ENCODE assay signal across 19 cellular contexts in genomic region chrX:48181882-48182281, GRCh38. TPM values are rescaled to one million over a fixed set of nuclear protein-coding genes. Genes with fewer than 3 reads are reported as not detected.
"Had no signal": no experiment of that assay in that cellular context is flagged by ENCODE, and none has a peak within 500 bp of the region (broad histone marks: within the 10 kb centered on the region; RNA-seq: fewer than 3 reads in every experiment).

No MANE protein-coding gene starts in this region.

RNA-seq across cellular contexts. Expression of gene SSX5, which starts 14.7 kb away (rescaled TPM):
- total RNA-seq: activated B cell treated with CpG ODN at 0.5 μM for 24 hours; activated CD4-positive, alpha-beta memory T cell treated with anti-CD3 and anti-CD28 coated beads for 36 hours; activated CD4-positive, alpha-beta T cell treated with anti-CD3 and anti-CD28 coated beads, Interleukin-2, amount 10 ng/mL, durations not matched to agents 24 days and 14 days; activated CD8-positive, alpha-beta memory T cell treated with anti-CD3 and anti-CD28 coated beads for 36 hours; activated CD8-positive, alpha-beta T cell treated with anti-CD3 and anti-CD28 coated beads for 36 hours; activated naive CD4-positive, alpha-beta T cell treated with anti-CD3 and anti-CD28 coated beads for 36 hours; activated naive CD4-positive, alpha-beta T cell treated with anti-CD3 and anti-CD28 coated beads, Interleukin-2, amount 50 U/mL, for 72 hours; activated naive CD8-positive, alpha-beta T cell treated with anti-CD3 and anti-CD28 coated beads for 36 hours; activated T-cell treated with anti-CD3 and anti-CD28 coated beads, Interleukin-2, amount 50 U/mL, for 4 hours; activated T-cell treated with anti-CD3 and anti-CD28 coated beads, Interleukin-2, amount 50 U/mL, for 72 hours; activated T-helper 1 cell treated with anti-CD3 and anti-CD28 coated beads, Interleukin-12 subunit alpha, Interleukin-12 subunit beta, Interleukin-2, Interleukin-4 antibody, amounts not matched to agents 30 ng/mL and 10 ng/mL and 1 ng/mL, durations not matched to agents 14 hours and 24 hours and 36 hours; activated T-helper 17 cell treated with anti-CD3 and anti-CD28 coated beads, Interleukin-2, amount 50 U/mL, for 72 hours; adrenal gland; aorta; astrocyte; body of pancreas; breast epithelium; cardiac septum; cerebellum had no signal
- polyA plus RNA-seq: adrenal gland, aorta had no signal

RNA-seq across cellular contexts. Expression of gene SPACA5B, which starts 51.5 kb away (rescaled TPM):
- total RNA-seq: activated B cell treated with CpG ODN at 0.5 μM for 24 hours; activated CD4-positive, alpha-beta memory T cell treated with anti-CD3 and anti-CD28 coated beads for 36 hours; activated CD4-positive, alpha-beta T cell treated with anti-CD3 and anti-CD28 coated beads, Interleukin-2, amount 10 ng/mL, durations not matched to agents 24 days and 14 days; activated CD8-positive, alpha-beta memory T cell treated with anti-CD3 and anti-CD28 coated beads for 36 hours; activated CD8-positive, alpha-beta T cell treated with anti-CD3 and anti-CD28 coated beads for 36 hours; activated naive CD4-positive, alpha-beta T cell treated with anti-CD3 and anti-CD28 coated beads for 36 hours; activated naive CD4-positive, alpha-beta T cell treated with anti-CD3 and anti-CD28 coated beads, Interleukin-2, amount 50 U/mL, for 72 hours; activated naive CD8-positive, alpha-beta T cell treated with anti-CD3 and anti-CD28 coated beads for 36 hours; activated T-cell treated with anti-CD3 and anti-CD28 coated beads, Interleukin-2, amount 50 U/mL, for 4 hours; activated T-cell treated with anti-CD3 and anti-CD28 coated beads, Interleukin-2, amount 50 U/mL, for 72 hours; activated T-helper 1 cell treated with anti-CD3 and anti-CD28 coated beads, Interleukin-12 subunit alpha, Interleukin-12 subunit beta, Interleukin-2, Interleukin-4 antibody, amounts not matched to agents 30 ng/mL and 10 ng/mL and 1 ng/mL, durations not matched to agents 14 hours and 24 hours and 36 hours; activated T-helper 17 cell treated with anti-CD3 and anti-CD28 coated beads, Interleukin-2, amount 50 U/mL, for 72 hours; adrenal gland; aorta; astrocyte; body of pancreas; breast epithelium; cardiac septum; cerebellum had no signal
- polyA plus RNA-seq: adrenal gland, aorta had no signal
